ENCODE assay signal across 21 cellular contexts in genomic region chrX:121151293-121151692, GRCh38.
DNase-seq lines count a peak whose midpoint lies in the region; ATAC-seq, FAIRE-seq and TF ChIP-seq lines count a peak whose summit lies in the region.
"Had no signal": no experiment of that assay in that cellular context is flagged by ENCODE, and none has a peak within 500 bp of the region (broad histone marks: within the 10 kb centered on the region; RNA-seq: fewer than 3 reads in every experiment).

No MANE protein-coding gene starts in this region.

- ATAC-seq in GM19351 (IDR thresholded peaks at IDR 0.05; ENCODE audit: unreplicated experiment) (peak; percentile 87), HG02759 (IDR thresholded peaks at IDR 0.05; ENCODE audit: unreplicated experiment) (peak; percentile 73), HG03378 (IDR thresholded peaks at IDR 0.05; ENCODE audit: unreplicated experiment) (peak; percentile 76), HG02840 (IDR thresholded peaks at IDR 0.05; ENCODE audit: low FRiP score, unreplicated experiment) (no peak)
- ATAC-seq in activated T-cell treated with anti-CD3 and anti-CD28 coated beads, Interleukin-2, amount 50 U/mL, for 4 hours: no peak
- ATAC-seq: activated CD4-positive, CD25-positive, alpha-beta regulatory T cell treated with anti-CD3 and anti-CD28 coated beads, Interleukin-2, amount 50 U/mL, for 24 hours; activated naive CD8-positive, alpha-beta T cell treated with anti-CD3 and anti-CD28 coated beads, Interleukin-2, amount 50 U/mL, for 24 hours; T-cell had no signal

- FAIRE-seq in GM12891 (lab: Jason Lieb, UNC): peak; percentile 54
- FAIRE-seq: H1, islet of Langerhans had no signal

- H3K27me3 Mint-ChIP-seq in activated T-cell treated with anti-CD3 and anti-CD28 coated beads, Interleukin-2, amount 50 U/mL, for 4 hours (ENCODE audit: low read depth): peaks cover 1% of the 10 kb centered on the region
- H3K27me3 Mint-ChIP-seq: CD4-positive, alpha-beta memory T cell had no signal

- no peak for TF ChIP-seq POLR2A in GM12891 (IDR thresholded peaks at IDR 0.05; ENCODE audit: low read depth, low read length)

- no peak overlapping the region for H3K4me3 Mint-ChIP-seq in activated T-cell treated with anti-CD3 and anti-CD28 coated beads, Interleukin-2, amount 50 U/mL, for 4 hours
- H3K4me3 Mint-ChIP-seq: activated naive CD8-positive, alpha-beta T cell treated with anti-CD3 and anti-CD28 coated beads, Interleukin-2, amount 50 U/mL, for 24 hours; CD4-positive, alpha-beta memory T cell; T-cell had no signal

- peaks cover 4% of the 10 kb centered on the region for H3K4me1 Mint-ChIP-seq in activated T-cell treated with anti-CD3 and anti-CD28 coated beads, Interleukin-2, amount 50 U/mL, for 4 hours (ENCODE audit: low read depth)
- H3K4me1 Mint-ChIP-seq: CD4-positive, alpha-beta memory T cell had no signal

- no peaks in the 10 kb centered on the region for H3K9me3 Mint-ChIP-seq in activated T-cell treated with anti-CD3 and anti-CD28 coated beads, Interleukin-2, amount 50 U/mL, for 4 hours
- H3K9me3 Mint-ChIP-seq: activated naive CD8-positive, alpha-beta T cell treated with anti-CD3 and anti-CD28 coated beads, Interleukin-2, amount 50 U/mL, for 24 hours; CD4-positive, alpha-beta memory T cell; T-cell had no signal

- H3K36me3 Mint-ChIP-seq in activated T-cell treated with anti-CD3 and anti-CD28 coated beads, Interleukin-2, amount 50 U/mL, for 4 hours (ENCODE audit: insufficient read depth): no peaks in the 10 kb centered on the region
- H3K36me3 Mint-ChIP-seq: CD4-positive, alpha-beta memory T cell; T-cell had no signal

- DNase-seq in GM12891 (ENCODE audit: insufficient read length, low spot score): no peak
- DNase-seq in activated CD4-positive, alpha-beta T cell treated with anti-CD3 and anti-CD28 coated beads, Interleukin-2, amount 50 U/mL, for 4 hours: no peak
- no peak for DNase-seq in activated T-cell treated with anti-CD3 and anti-CD28 coated beads, Interleukin-2, amount 50 U/mL, for 4 hours
- DNase-seq in NCI-H774 (lab: John Stamatoyannopoulos, UW): no peak
- DNase-seq: activated naive CD8-positive, alpha-beta T cell treated with anti-CD3 and anti-CD28 coated beads, Interleukin-2, amount 50 U/mL, for 24 hours; CD4-positive, alpha-beta memory T cell; central memory CD4-positive, alpha-beta T cell; EL; KG1; NCI-H1694 treated with DMSO at 0.1 percent for 48 hours; NCI-H510A treated with DMSO at 0.1 percent for 48 hours; occipital lobe; spleen; T-cell had no signal

TF ChIP-seq in GM12891, 5 proteins besides CTCF, POLR2A, EP300 and RAD21:
- TF ChIP-seq SPI1 (IDR thresholded peaks at IDR 0.05; ENCODE audit: low read depth, low read length): peak; percentile 87
- no peak for TF ChIP-seq POLR2AphosphoS5 (IDR thresholded peaks at IDR 0.05; ENCODE audit: low read depth, low read length)
TF ChIP-seq in GM12891: peak in this region for 1.

Comparison
In these comparisons a context has a peak if more than half of its experiments do, and no peak if none do; other contexts are left out.
1. ATAC-seq: peak in GM19351 (single experiment), HG02759 (single experiment) and HG03378 (single experiment); none in activated T-cell treated with anti-CD3 and anti-CD28 coated beads, Interleukin-2, amount 50 U/mL, for 4 hours (0 of 2) and HG02840 (single experiment).